In the genomic region with DNA sequence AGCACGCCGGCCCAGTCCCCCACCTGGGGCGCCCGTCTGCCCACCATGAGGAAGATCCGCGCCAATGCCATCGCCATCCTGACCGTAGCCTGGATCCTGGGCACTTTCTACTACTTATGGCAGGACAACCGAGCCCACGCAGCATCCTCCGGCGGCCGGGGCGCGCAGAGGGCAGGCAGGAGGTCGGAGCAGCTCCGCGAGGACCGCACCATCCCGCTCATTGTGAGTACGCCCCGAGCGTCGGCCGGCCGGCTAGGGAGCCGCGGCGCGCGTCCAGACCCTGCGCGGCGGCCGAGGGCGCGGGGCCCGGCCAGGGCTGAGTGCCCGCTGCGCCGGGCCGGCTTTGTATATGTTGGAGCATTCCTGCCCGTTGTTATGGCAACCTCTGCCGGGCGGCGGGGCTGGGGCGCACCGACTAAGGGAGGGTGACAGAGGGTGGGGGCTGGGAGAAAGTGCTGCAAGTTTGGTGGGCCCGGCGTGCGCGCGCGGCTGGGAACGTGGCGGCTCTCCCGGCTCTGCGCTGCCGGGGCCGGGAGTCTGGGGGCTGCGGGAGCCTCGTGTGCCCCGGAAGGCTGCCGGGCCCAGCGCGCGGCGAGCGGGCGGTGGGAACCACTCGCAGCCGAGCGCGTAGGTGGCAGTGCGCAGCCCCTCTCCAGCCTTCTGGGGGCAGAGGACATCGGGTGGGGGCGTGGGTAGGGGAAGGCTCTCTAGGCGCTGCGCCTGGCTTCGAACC, we compare ENCODE assay signal across 8 cellular contexts. TPM values are rescaled to one million over a fixed set of nuclear protein-coding genes. Genes with fewer than 3 reads are reported as not detected.
DNase-seq lines count a peak whose midpoint lies in the region; ATAC-seq and TF ChIP-seq lines count a peak whose summit lies in the region.

No MANE protein-coding gene starts in this region.

- in situ Hi-C loops in GM23248 (cut with MboI), result no loop called here

- H3K4me2 ChIP-seq in GM23248 (ENCODE audit: unreplicated experiment), result peak overlapping the region; percentile 74

- peaks cover 56% of the 10 kb centered on the region for H3K27me3 Mint-ChIP-seq in activated naive CD8-positive, alpha-beta T cell treated with anti-CD3 and anti-CD28 coated beads, Interleukin-2, amount 50 U/mL, for 24 hours
- H3K27me3 Mint-ChIP-seq in stimulated activated memory B cell treated with anti-CD40 and anti-IgM and Interleukin-4, amounts not matched to agents 10 μg/mL and 1 μg/mL and 100 μg/mL, for 72 hours, result peaks cover 72% of the 10 kb centered on the region

- no peaks in the 10 kb centered on the region for H3K36me3 ChIP-seq in GM23248 (ENCODE audit: low read depth)

- TF ChIP-seq CTCF in AG04450 (IDR thresholded peaks at IDR 0.05; ENCODE audit: low read depth, low read length), result no peak

- WGBS in GM23248 (ENCODE audit: low coverage in 1 of 2, low lambda C conversion rate in 2 of 2, missing lambda C conversion rate in 2 of 2), 2 experiments, result 1% methylated on average over 50 to 58 of the region's 80 CpGs

- no peak for DNase-seq in AG04450 (ENCODE audit: low read depth, low spot score)
- peak; percentile 59 for DNase-seq in GM23248
- no peak for DNase-seq in activated naive CD8-positive, alpha-beta T cell treated with anti-CD3 and anti-CD28 coated beads, Interleukin-2, amount 50 U/mL, for 24 hours
- peak; percentile 74 for DNase-seq in iPS-NIHi11 (ENCODE audit: low spot score)
- no peak for DNase-seq in HUDEP-2 (lab: John Stamatoyannopoulos, UW; ENCODE audit: unreplicated experiment in 76 of 76)

- H3K9ac ChIP-seq in GM23248, result peak overlapping the region; percentile 50

- no peak for ATAC-seq in activated naive CD8-positive, alpha-beta T cell treated with anti-CD3 and anti-CD28 coated beads, Interleukin-2, amount 50 U/mL, for 24 hours
- ATAC-seq in stimulated activated memory B cell treated with anti-CD40 and anti-IgM and Interleukin-4, amounts not matched to agents 10 μg/mL and 1 μg/mL and 100 μg/mL, for 72 hours, result no peak
- ATAC-seq in GM21390 (IDR thresholded peaks at IDR 0.05; ENCODE audit: unreplicated experiment), result no peak
- no peak for ATAC-seq in GM19328 (IDR thresholded peaks at IDR 0.05; ENCODE audit: unreplicated experiment)

- H3K27me3 ChIP-seq in AG04450 (ENCODE audit: control insufficient read depth, insufficient read depth, low read length) (peaks cover 53% of the 10 kb centered on the region), GM23248 (replicated peaks; ENCODE audit: insufficient read depth) (peaks cover 23% of the 10 kb centered on the region)

- peaks cover 5% of the 10 kb centered on the region for H3K4me1 Mint-ChIP-seq in activated naive CD8-positive, alpha-beta T cell treated with anti-CD3 and anti-CD28 coated beads, Interleukin-2, amount 50 U/mL, for 24 hours
- H3K4me1 Mint-ChIP-seq in stimulated activated memory B cell treated with anti-CD40 and anti-IgM and Interleukin-4, amounts not matched to agents 10 μg/mL and 1 μg/mL and 100 μg/mL, for 72 hours, result peaks cover 14% of the 10 kb centered on the region

- no peaks in the 10 kb centered on the region for H3K79me2 ChIP-seq in GM23248 (ENCODE audit: insufficient read depth)

- H2AFZ ChIP-seq in GM23248, result peak overlapping the region; percentile 69

- POLR2A ChIA-PET in AG04450 (lab: Yijun Ruan, JAX), result no interaction called here

- H3K27ac ChIP-seq in AG04450 (ENCODE audit: low read depth, low read length) (no peak overlapping the region), GM23248 (no peak overlapping the region)

- H3K36me3 Mint-ChIP-seq in activated naive CD8-positive, alpha-beta T cell treated with anti-CD3 and anti-CD28 coated beads, Interleukin-2, amount 50 U/mL, for 24 hours (ENCODE audit: low read depth), result no peaks in the 10 kb centered on the region
- H3K36me3 Mint-ChIP-seq in stimulated activated memory B cell treated with anti-CD40 and anti-IgM and Interleukin-4, amounts not matched to agents 10 μg/mL and 1 μg/mL and 100 μg/mL, for 72 hours, result no peaks in the 10 kb centered on the region

- peak overlapping the region; percentile 63 for H3K4me3 Mint-ChIP-seq in activated naive CD8-positive, alpha-beta T cell treated with anti-CD3 and anti-CD28 coated beads, Interleukin-2, amount 50 U/mL, for 24 hours
- H3K4me3 Mint-ChIP-seq in stimulated activated memory B cell treated with anti-CD40 and anti-IgM and Interleukin-4, amounts not matched to agents 10 μg/mL and 1 μg/mL and 100 μg/mL, for 72 hours, result peak overlapping the region; percentile 51

- CTCF ChIA-PET in AG04450 (lab: Charles Lee), result interaction anchor here (0.7 kb wide), 1 partner anchor 141 kb away, joined by 3 read pairs; no protein-coding TSS in a partner anchor

- H3K9me3 Mint-ChIP-seq in activated naive CD8-positive, alpha-beta T cell treated with anti-CD3 and anti-CD28 coated beads, Interleukin-2, amount 50 U/mL, for 24 hours, result no peaks in the 10 kb centered on the region
- no peaks in the 10 kb centered on the region for H3K9me3 Mint-ChIP-seq in stimulated activated memory B cell treated with anti-CD40 and anti-IgM and Interleukin-4, amounts not matched to agents 10 μg/mL and 1 μg/mL and 100 μg/mL, for 72 hours

- peaks cover 23% of the 10 kb centered on the region for H3F3A ChIP-seq in GM23248 (ENCODE audit: insufficient read depth)

- no peak overlapping the region for H3K27ac Mint-ChIP-seq in activated naive CD8-positive, alpha-beta T cell treated with anti-CD3 and anti-CD28 coated beads, Interleukin-2, amount 50 U/mL, for 24 hours
- no peak overlapping the region for H3K27ac Mint-ChIP-seq in stimulated activated memory B cell treated with anti-CD40 and anti-IgM and Interleukin-4, amounts not matched to agents 10 μg/mL and 1 μg/mL and 100 μg/mL, for 72 hours

- no peaks in the 10 kb centered on the region for H3K9me2 ChIP-seq in GM23248 (ENCODE audit: insufficient read depth)

- no peaks in the 10 kb centered on the region for H4K20me1 ChIP-seq in GM23248 (ENCODE audit: insufficient read depth)

- peaks cover 24% of the 10 kb centered on the region for H3K4me1 ChIP-seq in GM23248 (ENCODE audit: insufficient read depth)

- H3K9me3 ChIP-seq in AG04450 (ENCODE audit: control insufficient read depth, insufficient read depth, low read length) (no peaks in the 10 kb centered on the region), GM23248 (ENCODE audit: low read depth) (no peaks in the 10 kb centered on the region)

- H3K4me3 ChIP-seq in AG04450 (ENCODE audit: low read depth, low read length) (peak overlapping the region; percentile 63), GM23248 (peak overlapping the region; percentile 73)

RNA-seq across cellular contexts. Expression of a gene that starts 0.5 kb away (rescaled TPM):
- polyA plus RNA-seq in AG04450 (2011; rRNA removed), result 1.3 and 1.6 TPM in 2 replicates
- 1.1 and 1.5 TPM in 2 replicates for polyA minus RNA-seq in AG04450 (2011; rRNA and poly(A)+ RNA removed)
- total RNA-seq in GM23248 (2014; rRNA removed; shearing (Covaris generic)), result 1.4 and 4.2 TPM in 2 replicates
- 0.59 and 0.86 TPM in 2 replicates for polyA plus RNA-seq in GM23248 (2016; fragmentation: Nextera tagmentation; extraction: Ambion mirVana)

Comparison
In these comparisons a context has a peak if more than half of its experiments do, and no peak if none do; other contexts are left out.
1. DNase-seq: peak in GM23248 (single experiment) and iPS-NIHi11 (single experiment); none in AG04450 (single experiment), activated naive CD8-positive, alpha-beta T cell treated with anti-CD3 and anti-CD28 coated beads, Interleukin-2, amount 50 U/mL, for 24 hours (single experiment) and HUDEP-2 (0 of 76).